27 cellular contexts compared by ENCODE assay signal in the genomic region with DNA sequence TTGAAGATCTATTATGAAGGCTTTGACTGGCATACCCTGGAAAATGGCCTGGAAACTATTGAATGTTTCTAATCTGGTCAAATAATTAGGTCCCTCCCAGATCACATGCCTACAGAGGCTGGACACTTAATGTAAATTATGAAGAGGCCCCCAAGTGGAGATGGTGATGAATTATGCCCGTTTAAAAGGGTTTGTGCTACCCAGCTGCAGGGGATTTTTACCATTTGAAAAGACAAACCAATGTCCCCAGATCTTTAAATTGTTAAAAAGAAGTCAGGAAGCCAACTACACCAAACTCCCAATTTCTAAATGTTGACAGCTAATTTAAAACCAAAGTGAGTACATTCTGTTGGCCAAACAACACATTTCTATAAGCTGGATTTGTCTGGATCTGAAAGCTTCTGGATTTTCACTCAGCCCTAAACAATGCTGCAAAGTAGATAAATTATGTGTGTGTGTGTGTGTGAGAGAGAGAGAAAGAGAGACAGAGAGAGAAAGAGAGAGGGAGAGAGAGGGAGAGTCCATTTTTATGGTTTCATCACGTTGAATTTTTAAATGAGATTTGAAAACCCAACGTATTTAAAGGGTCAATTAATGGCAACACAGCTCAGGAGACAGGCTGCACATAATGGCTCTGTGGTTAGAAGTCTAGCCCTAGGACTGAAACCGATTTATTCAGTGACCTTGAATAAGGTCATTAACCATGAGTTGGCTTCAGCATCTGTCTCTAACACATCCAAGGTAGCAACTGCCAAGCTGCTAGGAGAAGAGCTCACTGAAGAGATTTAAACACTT. TPM values are rescaled to one million over a fixed set of nuclear protein-coding genes. Genes with fewer than 3 reads are reported as not detected.
"Had no signal": no experiment of that assay in that cellular context is flagged by ENCODE, and none has a peak within 500 bp of the region (broad histone marks: within the 10 kb centered on the region; RNA-seq: fewer than 3 reads in every experiment).

No MANE protein-coding gene starts in this region.

- H3K9me3 Mint-ChIP-seq: activated CD4-positive, alpha-beta memory T cell treated with anti-CD3 and anti-CD28 coated beads, Interleukin-2, amount 10 ng/mL, durations not matched to agents 7 days and 5 days; activated naive CD8-positive, alpha-beta T cell treated with anti-CD3 and anti-CD28 coated beads, Interleukin-2, amount 50 U/mL, for 24 hours; natural killer cell treated with Interleukin-12 subunit alpha and Interleukin-12 subunit beta and Interleukin-15 and Interleukin-18, amount 100 ng/mL, for 72 hours had no signal

- H3K27me3 ChIP-seq: brain microvascular endothelial cell, colonic mucosa, right atrium auricular region, thyroid gland had no signal

- DNase-seq: activated CD4-positive, alpha-beta memory T cell treated with anti-CD3 and anti-CD28 coated beads, Interleukin-2, amount 10 ng/mL, durations not matched to agents 7 days and 5 days; activated CD4-positive, alpha-beta T cell treated with anti-CD3 and anti-CD28 coated beads for 36 hours; activated CD8-positive, alpha-beta memory T cell treated with anti-CD3 and anti-CD28 coated beads, Interleukin-2, amount 10 ng/mL, durations not matched to agents 7 days and 5 days; activated naive CD4-positive, alpha-beta T cell treated with Interleukin-2 at 50 U/mL for 16 hours; activated naive CD8-positive, alpha-beta T cell treated with anti-CD3 and anti-CD28 coated beads, Interleukin-2, amount 50 U/mL, for 24 hours; activated T-cell treated with anti-CD3 and anti-CD28 coated beads, Interleukin-2, amount 50 U/mL, for 1 hour; anterior cingulate cortex; brain microvascular endothelial cell; colonic mucosa; erythroblast; head of caudate nucleus; nucleus accumbens; stimulated activated CD4-positive, alpha-beta T cell treated with anti-CD3 and anti-CD28 coated beads, Interleukin-12 subunit alpha, Interleukin-12 subunit beta, amount 100 ng/mL, for 4 hours; stimulated activated CD4-positive, alpha-beta T cell treated with anti-CD3 and anti-CD28 coated beads, Interleukin-1b, Interleukin-23, amount 100 ng/mL, for 48 hours; stimulated activated CD8-positive, alpha-beta memory T cell treated with anti-CD3 and anti-CD28 coated beads, Interleukin-4, amount 100 ng/mL, for 48 hours; stimulated activated naive CD4-positive, alpha-beta T cell; T-helper 2 cell; thyroid gland had no signal

- H3K4me3 Mint-ChIP-seq: activated CD4-positive, alpha-beta memory T cell treated with anti-CD3 and anti-CD28 coated beads, Interleukin-2, amount 10 ng/mL, durations not matched to agents 7 days and 5 days; activated CD4-positive, alpha-beta T cell treated with anti-CD3 and anti-CD28 coated beads for 36 hours; activated CD8-positive, alpha-beta memory T cell treated with anti-CD3 and anti-CD28 coated beads, Interleukin-2, amount 10 ng/mL, durations not matched to agents 7 days and 5 days; activated naive CD8-positive, alpha-beta T cell treated with anti-CD3 and anti-CD28 coated beads, Interleukin-2, amount 50 U/mL, for 24 hours; activated T-helper 17 cell treated with anti-CD3 and anti-CD28 coated beads, Interleukin-2, amount 50 U/mL, for 72 hours; central memory CD8-positive, alpha-beta T cell; natural killer cell treated with Interleukin-12 subunit alpha and Interleukin-12 subunit beta and Interleukin-15 and Interleukin-18, amount 100 ng/mL, for 72 hours; WTC11 had no signal

- H3K27ac ChIP-seq: brain microvascular endothelial cell, colonic mucosa, right atrium auricular region, thyroid gland had no signal

- H3K9me3 ChIP-seq: colonic mucosa, right atrium auricular region, thyroid gland had no signal

- H3K4me1 Mint-ChIP-seq: activated CD4-positive, alpha-beta memory T cell treated with anti-CD3 and anti-CD28 coated beads, Interleukin-2, amount 10 ng/mL, durations not matched to agents 7 days and 5 days; activated CD4-positive, alpha-beta T cell treated with anti-CD3 and anti-CD28 coated beads for 36 hours; activated CD8-positive, alpha-beta memory T cell treated with anti-CD3 and anti-CD28 coated beads, Interleukin-2, amount 10 ng/mL, durations not matched to agents 7 days and 5 days; activated naive CD8-positive, alpha-beta T cell treated with anti-CD3 and anti-CD28 coated beads, Interleukin-2, amount 50 U/mL, for 24 hours; activated T-helper 17 cell treated with anti-CD3 and anti-CD28 coated beads, Interleukin-2, amount 50 U/mL, for 72 hours; central memory CD8-positive, alpha-beta T cell had no signal

- FAIRE-seq: endometrium, frontal cortex, keratinocyte had no signal

- H3K36me3 Mint-ChIP-seq: activated CD8-positive, alpha-beta memory T cell treated with anti-CD3 and anti-CD28 coated beads, Interleukin-2, amount 10 ng/mL, durations not matched to agents 7 days and 5 days; natural killer cell treated with Interleukin-12 subunit alpha and Interleukin-12 subunit beta and Interleukin-15 and Interleukin-18, amount 100 ng/mL, for 72 hours; WTC11 had no signal

- H3K27me3 Mint-ChIP-seq: activated CD4-positive, alpha-beta memory T cell treated with anti-CD3 and anti-CD28 coated beads, Interleukin-2, amount 10 ng/mL, durations not matched to agents 7 days and 5 days; activated CD4-positive, alpha-beta T cell treated with anti-CD3 and anti-CD28 coated beads for 36 hours; activated CD8-positive, alpha-beta memory T cell treated with anti-CD3 and anti-CD28 coated beads, Interleukin-2, amount 10 ng/mL, durations not matched to agents 7 days and 5 days; central memory CD8-positive, alpha-beta T cell had no signal

- H3K27ac Mint-ChIP-seq: activated CD4-positive, alpha-beta memory T cell treated with anti-CD3 and anti-CD28 coated beads, Interleukin-2, amount 10 ng/mL, durations not matched to agents 7 days and 5 days; activated CD4-positive, alpha-beta T cell treated with anti-CD3 and anti-CD28 coated beads for 36 hours; activated CD8-positive, alpha-beta memory T cell treated with anti-CD3 and anti-CD28 coated beads, Interleukin-2, amount 10 ng/mL, durations not matched to agents 7 days and 5 days; activated naive CD8-positive, alpha-beta T cell treated with anti-CD3 and anti-CD28 coated beads, Interleukin-2, amount 50 U/mL, for 24 hours; activated T-helper 17 cell treated with anti-CD3 and anti-CD28 coated beads, Interleukin-2, amount 50 U/mL, for 72 hours; natural killer cell treated with Interleukin-12 subunit alpha and Interleukin-12 subunit beta and Interleukin-15 and Interleukin-18, amount 100 ng/mL, for 72 hours; WTC11 had no signal

- H3K4me1 ChIP-seq: colonic mucosa, right atrium auricular region, thyroid gland had no signal

- H3K4me3 ChIP-seq: colonic mucosa, lung, right atrium auricular region, thyroid gland had no signal

- H3K36me3 ChIP-seq: brain microvascular endothelial cell, colonic mucosa, right atrium auricular region, thyroid gland had no signal

RNA-seq across cellular contexts. Expression of a gene that starts 35.5 kb away (rescaled TPM):
- total RNA-seq: activated CD4-positive, alpha-beta memory T cell treated with anti-CD3 and anti-CD28 coated beads, Interleukin-2, amount 10 ng/mL, durations not matched to agents 7 days and 5 days; activated CD4-positive, alpha-beta T cell treated with anti-CD3 and anti-CD28 coated beads for 36 hours; activated CD8-positive, alpha-beta memory T cell treated with anti-CD3 and anti-CD28 coated beads, Interleukin-2, amount 10 ng/mL, durations not matched to agents 7 days and 5 days; activated T-helper 17 cell treated with anti-CD3 and anti-CD28 coated beads, Interleukin-2, amount 50 U/mL, for 72 hours; natural killer cell treated with Interleukin-12 subunit alpha and Interleukin-12 subunit beta and Interleukin-15 and Interleukin-18, amount 100 ng/mL, for 72 hours had no signal
